In genomic region chr11:11010624-11011127, GRCh38 we compare ENCODE assay signal across 9 cellular contexts.
DNase-seq lines count a peak whose midpoint lies in the region; ATAC-seq and TF ChIP-seq lines count a peak whose summit lies in the region.
"Had no signal": no experiment of that assay in that cellular context is flagged by ENCODE, and none has a peak within 500 bp of the region (broad histone marks: within the 10 kb centered on the region; RNA-seq: fewer than 3 reads in every experiment).

No MANE protein-coding gene starts in this region.

- TF ChIP-seq CTCF in C4-2B (conservative IDR thresholded peaks at IDR 0.05) (peak; percentile 53), endothelial cell (IDR thresholded peaks at IDR 0.05; ENCODE audit: unreplicated experiment) (no peak), mucosa of descending colon (IDR thresholded peaks at IDR 0.05) (no peak)

- H3K27me3 ChIP-seq in MG63 = no peaks in the 10 kb centered on the region

- H3K9me3 ChIP-seq in MG63 = no peaks in the 10 kb centered on the region; the same call in 1 of the 2 replicates
- H3K9me3 ChIP-seq in mucosa of descending colon = no peaks in the 10 kb centered on the region

- ATAC-seq in mucosa of descending colon (peak; percentile 85), GM21529 (IDR thresholded peaks at IDR 0.05; ENCODE audit: unreplicated experiment) (no peak), HG02798 (IDR thresholded peaks at IDR 0.05; ENCODE audit: poor library complexity, unreplicated experiment) (no peak)
- ATAC-seq in activated CD8-positive, alpha-beta T cell treated with anti-CD3 and anti-CD28 coated beads, Interleukin-2, amount 10 ng/mL, durations not matched to agents 7 days and 5 days = no peak

- DNase-seq in MG63 = peak; percentile 7
- peak; percentile 38 for DNase-seq in endothelial cell (ENCODE audit: low spot score)
- peak in 2 of 3 donors; percentile 61 to 72 for DNase-seq in mucosa of descending colon
- DNase-seq in activated CD8-positive, alpha-beta T cell treated with anti-CD3 and anti-CD28 coated beads, Interleukin-2, amount 10 ng/mL, durations not matched to agents 7 days and 5 days = no peak
- DNase-seq in stimulated activated CD4-positive, alpha-beta T cell treated with anti-CD3 and anti-CD28 coated beads, Interleukin-4, amount 100 ng/mL, for 4 hours = no peak

- POLR2A ChIA-PET in activated CD8-positive, alpha-beta T cell treated with anti-CD3 and anti-CD28 coated beads, Interleukin-2, amount 10 ng/mL, durations not matched to agents 7 days and 5 days (lab: Charles Lee) = no interaction called here

- no peaks in the 10 kb centered on the region for H3K27me3 Mint-ChIP-seq in endothelial cell (ENCODE audit: unreplicated experiment)
- peaks cover 53% of the 10 kb centered on the region for H3K27me3 Mint-ChIP-seq in activated CD8-positive, alpha-beta T cell treated with anti-CD3 and anti-CD28 coated beads, Interleukin-2, amount 10 ng/mL, durations not matched to agents 7 days and 5 days (ENCODE audit: low read depth)

- no peak overlapping the region for H3K4me3 Mint-ChIP-seq in endothelial cell (ENCODE audit: unreplicated experiment)
- H3K4me3 Mint-ChIP-seq in activated CD8-positive, alpha-beta T cell treated with anti-CD3 and anti-CD28 coated beads, Interleukin-2, amount 10 ng/mL, durations not matched to agents 7 days and 5 days = no peak overlapping the region

- no peak overlapping the region for H3K27ac ChIP-seq in C4-2B
- H3K27ac ChIP-seq: epithelial cell of prostate had no signal

- no peak overlapping the region for H3K27ac Mint-ChIP-seq in endothelial cell (ENCODE audit: unreplicated experiment)
- no peak overlapping the region for H3K27ac Mint-ChIP-seq in activated CD8-positive, alpha-beta T cell treated with anti-CD3 and anti-CD28 coated beads, Interleukin-2, amount 10 ng/mL, durations not matched to agents 7 days and 5 days

- H3K4me3 ChIP-seq in MG63 (no peak overlapping the region), mucosa of descending colon (no peak overlapping the region)

- H3K4me1 Mint-ChIP-seq in endothelial cell (ENCODE audit: unreplicated experiment) = peaks cover 11% of the 10 kb centered on the region
- no peaks in the 10 kb centered on the region for H3K4me1 Mint-ChIP-seq in activated CD8-positive, alpha-beta T cell treated with anti-CD3 and anti-CD28 coated beads, Interleukin-2, amount 10 ng/mL, durations not matched to agents 7 days and 5 days (ENCODE audit: low read depth)

- CTCF ChIA-PET in activated CD8-positive, alpha-beta T cell treated with anti-CD3 and anti-CD28 coated beads, Interleukin-2, amount 10 ng/mL, durations not matched to agents 7 days and 5 days (lab: Charles Lee) = interaction anchor here (1.1 to 2.4 kb wide), 4 partner anchors 10 to 218 kb away, joined by 3 to 7 read pairs (median 6); no protein-coding TSS in a partner anchor

- no peaks in the 10 kb centered on the region for H3K9me3 Mint-ChIP-seq in endothelial cell (ENCODE audit: unreplicated experiment)
- no peaks in the 10 kb centered on the region for H3K9me3 Mint-ChIP-seq in activated CD8-positive, alpha-beta T cell treated with anti-CD3 and anti-CD28 coated beads, Interleukin-2, amount 10 ng/mL, durations not matched to agents 7 days and 5 days (ENCODE audit: insufficient read depth)

- intact Hi-C loops in mucosa of descending colon (cut with DNase I, micrococcal nuclease) = no loop called here

- no peaks in the 10 kb centered on the region for H3K36me3 ChIP-seq in MG63
- H3K36me3 ChIP-seq in mucosa of descending colon (ENCODE audit: low read depth) = no peaks in the 10 kb centered on the region

- no peaks in the 10 kb centered on the region for H3K4me1 ChIP-seq in mucosa of descending colon (ENCODE audit: low read depth)

- H3K36me3 Mint-ChIP-seq in endothelial cell (ENCODE audit: low read depth, unreplicated experiment) = no peaks in the 10 kb centered on the region
- no peaks in the 10 kb centered on the region for H3K36me3 Mint-ChIP-seq in activated CD8-positive, alpha-beta T cell treated with anti-CD3 and anti-CD28 coated beads, Interleukin-2, amount 10 ng/mL, durations not matched to agents 7 days and 5 days (ENCODE audit: low read depth)

Comparison
In these comparisons a context has a peak if more than half of its experiments do, and no peak if none do; other contexts are left out.
1. DNase-seq: peak in MG63 (single experiment), endothelial cell (single experiment) and mucosa of descending colon (2 of 3); none in activated CD8-positive, alpha-beta T cell treated with anti-CD3 and anti-CD28 coated beads, Interleukin-2, amount 10 ng/mL, durations not matched to agents 7 days and 5 days (single experiment) and stimulated activated CD4-positive, alpha-beta T cell treated with anti-CD3 and anti-CD28 coated beads, Interleukin-4, amount 100 ng/mL, for 4 hours (0 of 2).